In genomic region chr11:28699701-28700100, GRCh38 we compare ENCODE assay signal across 22 cellular contexts.
"Had no signal": no experiment of that assay in that cellular context is flagged by ENCODE, and none has a peak within 500 bp of the region (broad histone marks: within the 10 kb centered on the region; RNA-seq: fewer than 3 reads in every experiment).

No MANE protein-coding gene starts in this region.

- H3K27me3 Mint-ChIP-seq: memory B cell; naive thymus-derived CD8-positive, alpha-beta T cell; stimulated activated memory B cell treated with anti-CD40 and anti-IgM and Interleukin-4, amounts not matched to agents 10 μg/mL and 1 μg/mL and 100 μg/mL, for 72 hours; stimulated activated naive CD8-positive, alpha-beta T cell treated with anti-CD3 and anti-CD28 coated beads, Interleukin-15, Interleukin-2, amounts not matched to agents 100 ng/mL and 50 ng/mL, for 24 hours had no signal

- H3K4me3 Mint-ChIP-seq: endodermal cell; memory B cell; naive thymus-derived CD8-positive, alpha-beta T cell; stimulated activated memory B cell treated with anti-CD40 and anti-IgM and Interleukin-4, amounts not matched to agents 10 μg/mL and 1 μg/mL and 100 μg/mL, for 72 hours; stimulated activated naive CD8-positive, alpha-beta T cell treated with anti-CD3 and anti-CD28 coated beads, Interleukin-15, Interleukin-2, amounts not matched to agents 100 ng/mL and 50 ng/mL, for 24 hours had no signal

- H2AFZ ChIP-seq: hepatocyte had no signal

- ATAC-seq: left cardiac atrium; lower lobe of right lung; naive thymus-derived CD8-positive, alpha-beta T cell; right cardiac atrium; stimulated activated memory B cell treated with anti-CD40 and anti-IgM and Interleukin-4, amounts not matched to agents 10 μg/mL and 1 μg/mL and 100 μg/mL, for 72 hours had no signal

- H3K4me3 ChIP-seq: colonic mucosa, hepatocyte, left ventricle myocardium inferior, lower lobe of right lung, smooth muscle cell, tibial artery, upper lobe of left lung, uterus had no signal

- H3K27me3 ChIP-seq: colonic mucosa, hepatocyte, neutrophil, tibial artery, upper lobe of left lung, uterus had no signal

- DNase-seq: colonic mucosa; dermis blood vessel endothelial cell; endodermal cell; foreskin melanocyte; head of caudate nucleus; kidney; left cardiac atrium; left ventricle myocardium inferior; lower lobe of right lung; naive thymus-derived CD8-positive, alpha-beta T cell; posterior cingulate gyrus; right cardiac atrium; stimulated activated CD4-positive, alpha-beta T cell treated with anti-CD3 and anti-CD28 coated beads, Interleukin-4, amount 100 ng/mL, for 1 hour; tibial artery; upper lobe of left lung; uterus had no signal

- H3K4me1 Mint-ChIP-seq: memory B cell; naive thymus-derived CD8-positive, alpha-beta T cell; stimulated activated memory B cell treated with anti-CD40 and anti-IgM and Interleukin-4, amounts not matched to agents 10 μg/mL and 1 μg/mL and 100 μg/mL, for 72 hours had no signal

- H3K9me3 ChIP-seq: colonic mucosa, left ventricle myocardium inferior, lower lobe of right lung, neutrophil, tibial artery, upper lobe of left lung, uterus had no signal

- H3K36me3 Mint-ChIP-seq: memory B cell; stimulated activated memory B cell treated with anti-CD40 and anti-IgM and Interleukin-4, amounts not matched to agents 10 μg/mL and 1 μg/mL and 100 μg/mL, for 72 hours had no signal

- H3K4me1 ChIP-seq: colonic mucosa, left ventricle myocardium inferior, lower lobe of right lung, upper lobe of left lung, uterus had no signal

- H3K27ac Mint-ChIP-seq: endodermal cell; memory B cell; naive thymus-derived CD8-positive, alpha-beta T cell; stimulated activated memory B cell treated with anti-CD40 and anti-IgM and Interleukin-4, amounts not matched to agents 10 μg/mL and 1 μg/mL and 100 μg/mL, for 72 hours; stimulated activated naive CD8-positive, alpha-beta T cell treated with anti-CD3 and anti-CD28 coated beads, Interleukin-15, Interleukin-2, amounts not matched to agents 100 ng/mL and 50 ng/mL, for 24 hours had no signal

- H3K27ac ChIP-seq: colonic mucosa, hepatocyte, left ventricle myocardium inferior, lower lobe of right lung, neutrophil, tibial artery, upper lobe of left lung, uterus had no signal

- H3K9me3 Mint-ChIP-seq: endodermal cell; memory B cell; stimulated activated memory B cell treated with anti-CD40 and anti-IgM and Interleukin-4, amounts not matched to agents 10 μg/mL and 1 μg/mL and 100 μg/mL, for 72 hours; stimulated activated naive CD8-positive, alpha-beta T cell treated with anti-CD3 and anti-CD28 coated beads, Interleukin-15, Interleukin-2, amounts not matched to agents 100 ng/mL and 50 ng/mL, for 24 hours had no signal

- H3K4me2 ChIP-seq: hepatocyte, smooth muscle cell had no signal

- H3K36me3 ChIP-seq: colonic mucosa, left ventricle myocardium inferior, lower lobe of right lung, neutrophil, tibial artery, upper lobe of left lung, uterus had no signal

- H3K79me2 ChIP-seq: hepatocyte had no signal
